Comparison of ENCODE assay signal across 19 cellular contexts in the genomic region with DNA sequence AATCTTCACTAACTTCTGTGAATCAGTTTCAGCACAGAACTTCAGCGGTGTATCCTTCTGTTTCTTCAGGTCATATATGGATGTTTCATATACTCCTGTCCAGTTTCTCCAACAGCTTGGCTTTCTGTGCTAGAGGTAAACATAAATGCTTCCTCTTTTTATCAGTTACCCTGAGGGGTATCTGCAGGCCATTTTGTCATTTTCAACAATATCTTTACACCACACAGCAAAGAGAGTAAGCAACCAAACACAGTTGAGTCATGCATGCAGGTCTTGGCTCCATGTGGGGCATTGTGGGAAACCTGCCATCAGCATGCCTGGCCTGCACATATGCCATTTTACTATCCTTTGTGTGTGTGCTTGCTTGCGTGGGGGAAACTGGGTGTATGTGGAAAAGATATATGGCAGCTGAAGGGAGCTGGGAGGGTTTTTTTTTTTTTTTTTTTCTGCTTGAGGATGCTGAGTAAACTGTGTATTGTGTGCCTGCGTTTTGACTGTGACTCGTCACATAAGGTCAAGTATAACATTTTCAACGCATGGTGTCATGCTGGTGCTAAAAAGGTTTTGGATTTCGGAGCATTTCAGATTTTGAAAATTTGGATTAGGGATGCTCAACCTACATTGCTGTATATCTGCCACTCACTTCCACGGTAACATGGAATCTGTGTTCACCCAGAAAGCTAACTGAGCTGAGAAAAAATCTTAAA. TPM values are rescaled to one million over a fixed set of nuclear protein-coding genes. Genes with fewer than 3 reads are reported as not detected.
DNase-seq lines count a peak whose midpoint lies in the region; ATAC-seq and TF ChIP-seq lines count a peak whose summit lies in the region.
"Had no signal": no experiment of that assay in that cellular context is flagged by ENCODE, and none has a peak within 500 bp of the region (broad histone marks: within the 10 kb centered on the region; RNA-seq: fewer than 3 reads in every experiment).

No MANE protein-coding gene starts in this region.

- 49 to 69% methylated on average over 7 of the region's 7 CpGs for WGBS in heart right ventricle, 2 donors

- TF ChIP-seq CTCF in heart right ventricle (IDR thresholded peaks at IDR 0.05), result no peak
- no peak for TF ChIP-seq CTCF in RWPE1 (conservative IDR thresholded peaks at IDR 0.05; ENCODE audit: low read depth)

- H3K27ac Mint-ChIP-seq in activated T-helper 17 cell treated with anti-CD3 and anti-CD28 coated beads, Interleukin-2, amount 50 U/mL, for 72 hours, result no peak overlapping the region
- H3K27ac Mint-ChIP-seq: CD8-positive, alpha-beta T cell had no signal

- H3K27me3 ChIP-seq in heart right ventricle, result no peaks in the 10 kb centered on the region
- H3K27me3 ChIP-seq: BLaER1 had no signal

- POLR2A ChIA-PET in RWPE1 (lab: Yijun Ruan, JAX; ENCODE audit: low non-redundant PET), result no interaction called here

- no peak overlapping the region for H3K4me3 Mint-ChIP-seq in activated T-helper 17 cell treated with anti-CD3 and anti-CD28 coated beads, Interleukin-2, amount 50 U/mL, for 72 hours
- H3K4me3 Mint-ChIP-seq: CD8-positive, alpha-beta T cell had no signal

- no peaks in the 10 kb centered on the region for H3K36me3 Mint-ChIP-seq in activated T-helper 17 cell treated with anti-CD3 and anti-CD28 coated beads, Interleukin-2, amount 50 U/mL, for 72 hours (ENCODE audit: low read depth)
- H3K36me3 Mint-ChIP-seq: CD8-positive, alpha-beta T cell had no signal

- CTCF ChIA-PET in RWPE1 (lab: Yijun Ruan, JAX), result interaction anchor here (0.6 to 0.7 kb wide), 2 partner anchors 120 to 1176 kb away, joined by 3 to 4 read pairs; no protein-coding TSS in a partner anchor

- H3K36me3 ChIP-seq in heart right ventricle, result peaks cover 0 to 49% (median 7%) of the 10 kb centered on the region in 9 donors
- H3K36me3 ChIP-seq: BLaER1 had no signal

- peak; percentile 8 for DNase-seq in A172 (ENCODE audit: low spot score)
- DNase-seq in HS-5 (ENCODE audit: low read depth), result peak; percentile 49
- DNase-seq in RPMI7951 (ENCODE audit: low read depth), result peak; percentile 1
- DNase-seq in heart right ventricle, result no peak
- DNase-seq in T-helper 9 cell, result no peak
- no peak for DNase-seq in RWPE1 (ENCODE audit: low spot score)
- DNase-seq in stimulated activated CD4-positive, alpha-beta T cell treated with anti-CD3 and anti-CD28 coated beads, Interleukin-4, amount 100 ng/mL, for 1 hour, result no peak
- DNase-seq: Calu3; CD8-positive, alpha-beta T cell; HCEC 1CT; NCI-H1417; NCI-H187; NCI-H2107; NCI-H510A treated with DMSO at 0.1 percent for 48 hours; NCI-H82 had no signal

- H3K9me3 ChIP-seq in heart right ventricle, result peaks cover 0 to 5% (median 0%) of the 10 kb centered on the region in 11 donors

- no peak overlapping the region for H3K4me3 ChIP-seq in heart right ventricle
- H3K4me3 ChIP-seq: BLaER1, K562 had no signal

- no peaks in the 10 kb centered on the region for H3K4me1 Mint-ChIP-seq in activated T-helper 17 cell treated with anti-CD3 and anti-CD28 coated beads, Interleukin-2, amount 50 U/mL, for 72 hours

- intact Hi-C loops in heart right ventricle (cut with DNase I), result loop anchor here in 1 of 10 donors (10.0 kb wide), 1 partner anchor 83 kb away; a partner anchor contains a TSS

- H3K27me3 Mint-ChIP-seq in activated T-helper 17 cell treated with anti-CD3 and anti-CD28 coated beads, Interleukin-2, amount 50 U/mL, for 72 hours, result peaks cover 28% of the 10 kb centered on the region

- peaks cover 10% of the 10 kb centered on the region for H3K9me3 Mint-ChIP-seq in activated T-helper 17 cell treated with anti-CD3 and anti-CD28 coated beads, Interleukin-2, amount 50 U/mL, for 72 hours

- H3K27ac ChIP-seq in heart right ventricle (peak overlapping the region in 6 of 10 donors; percentile 18 to 65 (median 55)), RWPE1 (no peak overlapping the region)
- H3K27ac ChIP-seq: BLaER1, HL-60 had no signal

- peak in 5 of 8 donors; percentile 30 to 45 (median 34) for ATAC-seq in heart right ventricle
- no peak for ATAC-seq in activated T-helper 17 cell treated with anti-CD3 and anti-CD28 coated beads, Interleukin-2, amount 50 U/mL, for 72 hours (replicated peaks)
- ATAC-seq: CD8-positive, alpha-beta T cell; K562 had no signal

- H3K4me1 ChIP-seq in heart right ventricle, result peaks cover 0 to 51% (median 14%) of the 10 kb centered on the region in 9 donors
- H3K4me1 ChIP-seq: BLaER1 had no signal

RNA-seq across cellular contexts. Expression of a gene that starts 56.1 kb away (rescaled TPM):
- total RNA-seq in A172 (2014; rRNA removed; shearing (Covaris generic)), result 38.2 and 56.6 TPM in 2 replicates
- total RNA-seq in RPMI7951 (2014; rRNA removed; shearing (Covaris generic)), result 20.3 and 25.5 TPM in 2 replicates
- 10 to 100 TPM; 10.6 to 16.9 (median 12.7) TPM for total RNA-seq in heart right ventricle
- polyA plus RNA-seq in heart right ventricle, result 10 to 100 TPM in 1 of 2 donors, 1 to 10 TPM in 1; 8.4 to 15.6 TPM
- total RNA-seq in activated T-helper 17 cell treated with anti-CD3 and anti-CD28 coated beads, Interleukin-2, amount 50 U/mL, for 72 hours, result 10 to 100 TPM; 19.0 to 37.6 TPM

Comparison
In these comparisons a context has a peak if more than half of its experiments do, and no peak if none do; other contexts are left out.
1. DNase-seq: peak in A172 (single experiment), HS-5 (single experiment) and RPMI7951 (single experiment); none in heart right ventricle (0 of 2), T-helper 9 cell (single experiment), RWPE1 (single experiment) and stimulated activated CD4-positive, alpha-beta T cell treated with anti-CD3 and anti-CD28 coated beads, Interleukin-4, amount 100 ng/mL, for 1 hour (single experiment).